In genomic region chr1:224359207-224359606, GRCh38 we compare ENCODE assay signal across 1 cellular context.
TF ChIP-seq lines count a peak whose summit lies in the region.

No MANE protein-coding gene starts in this region.

TF ChIP-seq in HepG2, 621 proteins besides CTCF, POLR2A, EP300 and RAD21:
- TF ChIP-seq NFE2 (CRISPR knock-in tag; IDR thresholded peaks at IDR 0.05): no peak
- no peak for TF ChIP-seq HNF4A (CRISPR knock-in tag; IDR thresholded peaks at IDR 0.05)
- TF ChIP-seq AHR (CRISPR knock-in tag; IDR thresholded peaks at IDR 0.05): no peak
- TF ChIP-seq SUZ12 (IDR thresholded peaks at IDR 0.05; ENCODE audit: low read depth, low read length): no peak
- TF ChIP-seq PRDM15 (CRISPR knock-in tag; IDR thresholded peaks at IDR 0.05): no peak
- no peak for TF ChIP-seq ZNF510 (CRISPR knock-in tag; IDR thresholded peaks at IDR 0.05; ENCODE audit: low read depth)
- TF ChIP-seq FUBP1 (CRISPR knock-in tag; IDR thresholded peaks at IDR 0.05; ENCODE audit: borderline replicate concordance): no peak
- TF ChIP-seq, protein P1, sequence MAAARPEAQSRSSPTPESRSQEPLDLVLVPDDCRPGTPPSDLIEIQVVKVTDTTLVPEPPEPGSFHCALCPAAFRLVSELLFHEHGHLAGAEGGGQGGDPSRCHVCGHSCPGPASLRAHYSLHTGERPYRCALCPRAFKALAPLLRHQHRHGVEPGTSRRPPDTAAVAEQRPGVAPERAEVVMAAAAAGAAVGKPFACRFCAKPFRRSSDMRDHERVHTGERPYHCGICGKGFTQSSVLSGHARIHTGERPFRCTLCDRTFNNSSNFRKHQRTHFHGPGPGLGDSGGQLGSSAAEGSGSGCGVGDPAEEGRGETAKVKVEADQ (CRISPR knock-in tag; IDR thresholded peaks at IDR 0.05; ENCODE audit: borderline replicate concordance): no peak
- no peak for TF ChIP-seq RELA (CRISPR knock-in tag; IDR thresholded peaks at IDR 0.05)
- TF ChIP-seq ARNTL (CRISPR knock-in tag; IDR thresholded peaks at IDR 0.05): no peak
- no peak for TF ChIP-seq NCOA2 (CRISPR knock-in tag; IDR thresholded peaks at IDR 0.05)
- no peak for TF ChIP-seq KLF11 (CRISPR knock-in tag; IDR thresholded peaks at IDR 0.05)
- TF ChIP-seq ZMYM2 (CRISPR knock-in tag; IDR thresholded peaks at IDR 0.05): no peak
- no peak for TF ChIP-seq HOXD1 (CRISPR knock-in tag; IDR thresholded peaks at IDR 0.05)
- no peak for TF ChIP-seq ZNF331 (CRISPR knock-in tag; IDR thresholded peaks at IDR 0.05)
TF ChIP-seq in HepG2: peak in this region for 0.
